25 cellular contexts compared by ENCODE assay signal in the genomic region with DNA sequence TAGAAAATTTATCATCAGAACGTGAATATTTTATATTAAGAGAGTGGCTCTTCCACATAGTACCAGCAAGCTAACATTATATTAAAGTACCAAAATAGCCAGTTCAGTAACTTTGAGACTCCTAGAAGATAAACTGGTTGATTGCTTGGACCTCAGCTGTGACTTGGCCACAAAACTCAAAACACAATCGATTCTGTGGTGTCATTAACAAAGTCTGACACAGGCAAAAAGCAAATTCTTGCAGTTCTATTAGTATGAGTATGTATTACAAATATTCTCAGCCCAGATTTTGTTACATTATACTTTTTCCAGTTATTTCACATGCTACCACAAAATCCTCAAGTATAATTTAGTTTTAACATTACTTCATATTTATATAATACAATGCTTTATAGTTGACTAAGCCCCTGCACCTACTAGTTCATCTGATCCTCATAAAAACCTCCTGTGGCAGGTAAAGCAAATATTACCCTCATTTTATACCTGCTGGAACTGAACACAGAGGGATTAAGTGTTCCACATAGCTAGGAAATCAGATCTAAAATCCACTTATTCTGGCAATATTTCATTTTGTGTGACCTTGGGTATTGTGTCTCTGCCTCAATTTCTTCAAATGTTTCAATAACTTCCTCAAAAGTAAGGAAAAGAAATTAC.
DNase-seq lines count a peak whose midpoint lies in the region; ATAC-seq and TF ChIP-seq lines count a peak whose summit lies in the region.
"Had no signal": no experiment of that assay in that cellular context is flagged by ENCODE, and none has a peak within 500 bp of the region (broad histone marks: within the 10 kb centered on the region; RNA-seq: fewer than 3 reads in every experiment).

No MANE protein-coding gene starts in this region.

- intact Hi-C loops in activated B cell treated with CpG ODN at 0.5 μM for 24 hours (cut with micrococcal nuclease), result no loop called here
- intact Hi-C loops in naive thymus-derived CD4-positive, alpha-beta T cell (cut with micrococcal nuclease), result loop anchor here in 1 of 2 donors (2.0 kb wide), 1 partner anchor 15 kb away; no protein-coding TSS in a partner anchor
- intact Hi-C loops in mucosa of descending colon (cut with DNase I, micrococcal nuclease), result loop anchor here (10.0 kb wide), 1 partner anchor 153 kb away; no protein-coding TSS in a partner anchor

- H3K4me1 Mint-ChIP-seq in activated naive CD4-positive, alpha-beta T cell treated with anti-CD3 and anti-CD28 coated beads, Interleukin-2, amount 50 U/mL, for 24 hours, result peaks cover 74% of the 10 kb centered on the region
- peaks cover 56% of the 10 kb centered on the region for H3K4me1 Mint-ChIP-seq in activated B cell treated with CpG ODN at 0.5 μM for 24 hours
- H3K4me1 Mint-ChIP-seq in naive thymus-derived CD4-positive, alpha-beta T cell, result peaks cover 39 to 76% (median 65%) of the 10 kb centered on the region in 7 donors
- H3K4me1 Mint-ChIP-seq: brain had no signal

- peaks cover 36% of the 10 kb centered on the region for H3K36me3 Mint-ChIP-seq in activated naive CD4-positive, alpha-beta T cell treated with anti-CD3 and anti-CD28 coated beads, Interleukin-2, amount 50 U/mL, for 24 hours
- H3K36me3 Mint-ChIP-seq in activated B cell treated with CpG ODN at 0.5 μM for 24 hours (ENCODE audit: low read depth), result peaks cover 61% of the 10 kb centered on the region
- H3K36me3 Mint-ChIP-seq in naive thymus-derived CD4-positive, alpha-beta T cell, result peaks cover 8 to 47% (median 42%) of the 10 kb centered on the region in 5 donors

- no peaks in the 10 kb centered on the region for H3K27me3 Mint-ChIP-seq in activated naive CD4-positive, alpha-beta T cell treated with anti-CD3 and anti-CD28 coated beads, Interleukin-2, amount 50 U/mL, for 24 hours
- no peaks in the 10 kb centered on the region for H3K27me3 Mint-ChIP-seq in activated B cell treated with CpG ODN at 0.5 μM for 24 hours
- no peaks in the 10 kb centered on the region for H3K27me3 Mint-ChIP-seq in naive thymus-derived CD4-positive, alpha-beta T cell
- H3K27me3 Mint-ChIP-seq: type B pancreatic cell had no signal

- no peak for DNase-seq in activated naive CD4-positive, alpha-beta T cell (lab: John Stamatoyannopoulos, UW)
- DNase-seq in activated B cell treated with CpG ODN at 0.5 μM for 24 hours (no peak), cortex of kidney (lab: John Stamatoyannopoulos, UW) (no peak), mucosa of descending colon (no peak), Peyer's patch (no peak)
- DNase-seq in naive thymus-derived CD4-positive, alpha-beta T cell, result no peak
- DNase-seq: ACHN; activated CD4-positive, alpha-beta T cell treated with anti-CD3 and anti-CD28 coated beads for 1 hour; adrenal gland; Caco-2; DMS79 treated with DMSO at 0.1 percent for 48 hours; NCI-H1092 treated with DMSO at 0.1 percent for 48 hours; NCI-H187; NCI-H524 treated with DMSO at 0.1 percent for 48 hours; right cardiac atrium; SIG-M5; spleen; substantia nigra had no signal

- no peaks in the 10 kb centered on the region for H3K27me3 ChIP-seq in naive thymus-derived CD4-positive, alpha-beta T cell (ENCODE audit: control insufficient read depth in 2 of 2, insufficient read depth in 2 of 2, low read length in 2 of 2)
- H3K27me3 ChIP-seq in gastroesophageal sphincter, result no peaks in the 10 kb centered on the region
- no peaks in the 10 kb centered on the region for H3K27me3 ChIP-seq in Peyer's patch
- H3K27me3 ChIP-seq: adrenal gland, spleen had no signal

- TF ChIP-seq EP300 in gastroesophageal sphincter (IDR thresholded peaks at IDR 0.05), result no peak

- TF ChIP-seq POLR2A in gastroesophageal sphincter (IDR thresholded peaks at IDR 0.05) (no peak), Peyer's patch (IDR thresholded peaks at IDR 0.05) (no peak)

- peaks cover 38 to 40% of the 10 kb centered on the region in 2 donors for H3K4me1 ChIP-seq in naive thymus-derived CD4-positive, alpha-beta T cell (ENCODE audit: control insufficient read depth in 2 of 2, insufficient read depth in 2 of 2, low read length in 2 of 2)
- H3K4me1 ChIP-seq in gastroesophageal sphincter (peaks cover 9 to 89% (median 15%) of the 10 kb centered on the region in 3 donors), mucosa of descending colon (ENCODE audit: low read depth) (peaks cover 15% of the 10 kb centered on the region), Peyer's patch (peaks cover 0 to 18% (median 0%) of the 10 kb centered on the region in 4 donors)
- H3K4me1 ChIP-seq: Caco-2 had no signal

- POLR2A ChIA-PET in activated B cell treated with CpG ODN at 0.5 μM for 24 hours (lab: Charles Lee), result interaction anchor here (1.3 kb wide), 1 partner anchor 9 kb away, joined by 3 read pairs; no protein-coding TSS in a partner anchor
- POLR2A ChIA-PET in naive thymus-derived CD4-positive, alpha-beta T cell (lab: Charles Lee), result no interaction called here

- no peak overlapping the region for H3K4me3 ChIP-seq in naive thymus-derived CD4-positive, alpha-beta T cell (ENCODE audit: low read length)
- H3K4me3 ChIP-seq in gastroesophageal sphincter, result no peak overlapping the region
- no peak overlapping the region for H3K4me3 ChIP-seq in mucosa of descending colon
- no peak overlapping the region for H3K4me3 ChIP-seq in Peyer's patch
- H3K4me3 ChIP-seq: adrenal gland, spleen had no signal

- ATAC-seq in activated B cell treated with CpG ODN at 0.5 μM for 24 hours (ENCODE audit: low read depth), result no peak
- no peak for ATAC-seq in naive thymus-derived CD4-positive, alpha-beta T cell
- ATAC-seq in gastroesophageal sphincter, result no peak
- no peak for ATAC-seq in mucosa of descending colon
- ATAC-seq: Panc1, right cardiac atrium had no signal

- H3K27ac ChIP-seq in naive thymus-derived CD4-positive, alpha-beta T cell (ENCODE audit: low read depth, low read length), result no peak overlapping the region
- H3K27ac ChIP-seq in gastroesophageal sphincter (no peak overlapping the region), Peyer's patch (no peak overlapping the region)
- H3K27ac ChIP-seq: parathyroid adenoma had no signal

- H3K36me3 ChIP-seq in naive thymus-derived CD4-positive, alpha-beta T cell (ENCODE audit: control insufficient read depth in 2 of 3, insufficient read depth in 3 of 3, low read length in 3 of 3), result no peaks in the 10 kb centered on the region
- peaks cover 0 to 25% of the 10 kb centered on the region in 2 donors for H3K36me3 ChIP-seq in gastroesophageal sphincter
- H3K36me3 ChIP-seq in mucosa of descending colon (ENCODE audit: low read depth), result no peaks in the 10 kb centered on the region
- H3K36me3 ChIP-seq in Peyer's patch, result peaks cover 0 to 6% (median 0%) of the 10 kb centered on the region in 3 donors

- CTCF ChIA-PET in activated B cell treated with CpG ODN at 0.5 μM for 24 hours (lab: Charles Lee), result interaction anchor here (1.7 to 2.4 kb wide), 2 partner anchors 66 to 151 kb away, joined by 5 to 10 read pairs; no protein-coding TSS in a partner anchor
- CTCF ChIA-PET in naive thymus-derived CD4-positive, alpha-beta T cell (lab: Charles Lee), result interaction anchor here (0.6 kb wide), 1 partner anchor 78 kb away, joined by 6 read pairs; no protein-coding TSS in a partner anchor

- H3K4me3 Mint-ChIP-seq in activated naive CD4-positive, alpha-beta T cell treated with anti-CD3 and anti-CD28 coated beads, Interleukin-2, amount 50 U/mL, for 24 hours, result no peak overlapping the region
- no peak overlapping the region for H3K4me3 Mint-ChIP-seq in activated B cell treated with CpG ODN at 0.5 μM for 24 hours
- H3K4me3 Mint-ChIP-seq in naive thymus-derived CD4-positive, alpha-beta T cell, result peak overlapping the region in 6 of 10 donors; percentile 10 to 71 (median 59)
- H3K4me3 Mint-ChIP-seq: brain, neural crest cell, type B pancreatic cell had no signal

- peaks cover 10% of the 10 kb centered on the region for H3K9me3 Mint-ChIP-seq in activated naive CD4-positive, alpha-beta T cell treated with anti-CD3 and anti-CD28 coated beads, Interleukin-2, amount 50 U/mL, for 24 hours
- no peaks in the 10 kb centered on the region for H3K9me3 Mint-ChIP-seq in activated B cell treated with CpG ODN at 0.5 μM for 24 hours
- H3K9me3 Mint-ChIP-seq in naive thymus-derived CD4-positive, alpha-beta T cell, result peaks cover 0 to 11% (median 3%) of the 10 kb centered on the region in 11 donors

- TF ChIP-seq CTCF in activated B cell treated with CpG ODN at 0.5 μM for 24 hours (IDR thresholded peaks at IDR 0.05), result no peak
- no peak for TF ChIP-seq CTCF in gastroesophageal sphincter (IDR thresholded peaks at IDR 0.05)
- TF ChIP-seq CTCF in mucosa of descending colon (IDR thresholded peaks at IDR 0.05), result no peak
- TF ChIP-seq CTCF in Peyer's patch (IDR thresholded peaks at IDR 0.05), result no peak

- H3K9me3 ChIP-seq in naive thymus-derived CD4-positive, alpha-beta T cell (ENCODE audit: control insufficient read depth in 2 of 3, low read length in 3 of 3), result no peaks in the 10 kb centered on the region
- H3K9me3 ChIP-seq in gastroesophageal sphincter (no peaks in the 10 kb centered on the region), mucosa of descending colon (no peaks in the 10 kb centered on the region), Peyer's patch (no peaks in the 10 kb centered on the region)
- H3K9me3 ChIP-seq: adrenal gland, Caco-2 had no signal

- WGBS in gastroesophageal sphincter (ENCODE audit: low coverage in 1 of 2), 2 donors, result 59 to 81% methylated on average over 2 of the region's 2 CpGs

- peak overlapping the region; percentile 86 for H3K27ac Mint-ChIP-seq in activated naive CD4-positive, alpha-beta T cell treated with anti-CD3 and anti-CD28 coated beads, Interleukin-2, amount 50 U/mL, for 24 hours
- peak overlapping the region; percentile 73 for H3K27ac Mint-ChIP-seq in activated B cell treated with CpG ODN at 0.5 μM for 24 hours
- peak overlapping the region in 8 of 9 donors; percentile 18 to 90 (median 82) for H3K27ac Mint-ChIP-seq in naive thymus-derived CD4-positive, alpha-beta T cell
- H3K27ac Mint-ChIP-seq: type B pancreatic cell had no signal

Comparison
In these comparisons a context has a peak if more than half of its experiments do, and no peak if none do; other contexts are left out.
1. H3K4me3 Mint-ChIP-seq: peak in naive thymus-derived CD4-positive, alpha-beta T cell (6 of 10); none in activated naive CD4-positive, alpha-beta T cell treated with anti-CD3 and anti-CD28 coated beads, Interleukin-2, amount 50 U/mL, for 24 hours (single experiment) and activated B cell treated with CpG ODN at 0.5 μM for 24 hours (single experiment).
2. Peak in every context shown above with its lines, with median percentiles within 50 percentile points of each other: H3K27ac Mint-ChIP-seq.